9 cellular contexts compared by ENCODE assay signal in the genomic region with DNA sequence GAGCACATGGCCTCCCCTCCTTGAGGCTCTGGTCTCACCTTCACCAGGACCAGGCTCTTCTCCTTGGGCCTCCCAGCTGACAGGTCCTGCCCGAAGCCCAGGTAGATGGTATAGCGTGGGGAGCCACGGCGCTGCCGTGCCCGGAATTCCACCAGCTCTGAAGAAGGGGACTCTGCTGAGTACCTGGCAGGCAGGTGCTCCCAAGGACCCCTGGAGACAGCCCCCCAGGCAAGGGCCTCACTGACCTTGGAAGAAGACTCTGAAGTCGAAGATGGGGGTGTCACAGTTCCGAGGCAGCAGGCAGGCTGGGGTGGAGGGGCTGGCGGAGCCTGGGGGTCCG. TPM values are rescaled to one million over a fixed set of nuclear protein-coding genes. Genes with fewer than 3 reads are reported as not detected.
DNase-seq lines count a peak whose midpoint lies in the region; TF ChIP-seq lines count a peak whose summit lies in the region.
"Had no signal": no experiment of that assay in that cellular context is flagged by ENCODE, and none has a peak within 500 bp of the region (broad histone marks: within the 10 kb centered on the region; RNA-seq: fewer than 3 reads in every experiment).

No MANE protein-coding gene starts in this region.

- DNase-seq in Caco-2 (no peak), WERI-Rb-1 (no peak), neural crest cell (ENCODE audit: low read depth, low spot score) (no peak)
- DNase-seq in NK-92 treated with Interleukin-12 subunit alpha and Interleukin-12 subunit beta, amount 100 ng/mL, for 24 hours (lab: John Stamatoyannopoulos, UW) = no peak
- DNase-seq in stimulated activated CD4-positive, alpha-beta T cell treated with anti-CD3 and anti-CD28 coated beads, Interleukin-2, amount 100 ng/mL, for 24 hours = no peak
- DNase-seq: NCI-H1436 treated with DMSO at 0.1 percent for 48 hours had no signal

- no peak overlapping the region for H3K4me3 ChIP-seq in Caco-2 (ENCODE audit: low read depth, low read length)
- H3K4me3 ChIP-seq in WERI-Rb-1 (ENCODE audit: low read depth, low read length) = no peak overlapping the region
- H3K4me3 ChIP-seq: HAP-1 had no signal

- H3K4me1 Mint-ChIP-seq in Caco-2 (ENCODE audit: low read depth, unreplicated experiment) (peaks cover 5% of the 10 kb centered on the region), neural crest cell (peaks cover 16% of the 10 kb centered on the region)

- intact Hi-C loops in Caco-2 (cut with micrococcal nuclease; ENCODE audit: unreplicated experiment) = loop anchor here (5.0 kb wide), 1 partner anchor 36 kb away; the partner anchor contains the start of gene PHRF1

- no peaks in the 10 kb centered on the region for H3K27me3 ChIP-seq in Caco-2 (replicated peaks; ENCODE audit: control insufficient read depth, insufficient read depth, low read length)
- H3K27me3 ChIP-seq in WERI-Rb-1 (ENCODE audit: insufficient read depth, low read depth, severe bottlenecking) = no peaks in the 10 kb centered on the region

- H3K4me1 ChIP-seq in Caco-2 = peaks cover 27% of the 10 kb centered on the region

- no peak for TF ChIP-seq CTCF in Caco-2 (IDR thresholded peaks at IDR 0.05; ENCODE audit: insufficient read depth in 1 of 2, low read depth in 1 of 2, low read length in 1 of 2, severe bottlenecking in 1 of 2, unreplicated experiment in 1 of 2)
- no peak for TF ChIP-seq CTCF in WERI-Rb-1 (IDR thresholded peaks at IDR 0.05; ENCODE audit: low read depth, low read length)
- TF ChIP-seq CTCF in neural crest cell (conservative IDR thresholded peaks at IDR 0.05) = no peak

- H3K27me3 Mint-ChIP-seq in Caco-2 (ENCODE audit: insufficient read depth, unreplicated experiment) = no peaks in the 10 kb centered on the region
- H3K27me3 Mint-ChIP-seq in neural crest cell (ENCODE audit: low read depth) = peaks cover 6% of the 10 kb centered on the region
- H3K27me3 Mint-ChIP-seq: activated naive CD4-positive, alpha-beta T cell treated with anti-CD3 and anti-CD28 coated beads, Interleukin-2, amount 50 U/mL, for 24 hours had no signal

- H3K27ac Mint-ChIP-seq in Caco-2 (ENCODE audit: unreplicated experiment) = peak overlapping the region; percentile 58
- no peak overlapping the region for H3K27ac Mint-ChIP-seq in neural crest cell (ENCODE audit: unreplicated experiment)

- POLR2A ChIA-PET in Caco-2 (lab: Charles Lee) = interaction anchor here (1.6 kb wide), 1 partner anchor 58 kb away, joined by 5 read pairs; no protein-coding TSS in a partner anchor

- H3K9me3 ChIP-seq in Caco-2 (no peaks in the 10 kb centered on the region), WERI-Rb-1 (ENCODE audit: severe bottlenecking) (no peaks in the 10 kb centered on the region)
- H3K9me3 ChIP-seq: HAP-1 had no signal

- CTCF ChIA-PET in Caco-2 (lab: Charles Lee) = interaction anchor here (0.6 kb wide), 1 partner anchor 25 kb away, joined by 4 read pairs; no protein-coding TSS in a partner anchor

- H3K9me3 Mint-ChIP-seq in Caco-2 (ENCODE audit: unreplicated experiment) (no peaks in the 10 kb centered on the region), neural crest cell (no peaks in the 10 kb centered on the region)
- H3K9me3 Mint-ChIP-seq: activated naive CD4-positive, alpha-beta T cell treated with anti-CD3 and anti-CD28 coated beads, Interleukin-2, amount 50 U/mL, for 24 hours had no signal

- H3K36me3 Mint-ChIP-seq in Caco-2 (ENCODE audit: insufficient read depth, unreplicated experiment) (peaks cover 93% of the 10 kb centered on the region), neural crest cell (ENCODE audit: low read depth) (peaks cover 3% of the 10 kb centered on the region)
- H3K36me3 Mint-ChIP-seq: activated naive CD4-positive, alpha-beta T cell treated with anti-CD3 and anti-CD28 coated beads, Interleukin-2, amount 50 U/mL, for 24 hours had no signal

- peak overlapping the region; percentile 75 for H3K27ac ChIP-seq in WERI-Rb-1

- no peak overlapping the region for H3K4me3 Mint-ChIP-seq in Caco-2 (ENCODE audit: unreplicated experiment)
- H3K4me3 Mint-ChIP-seq in neural crest cell = peak overlapping the region; percentile 31

- BruUV-seq in Caco-2 (replicated peaks; lab: Mats Ljungman, UMichigan) = no TSS peak

- H3K36me3 ChIP-seq in Caco-2 (ENCODE audit: control insufficient read depth, insufficient read depth, low read length) (peaks cover 9% of the 10 kb centered on the region), WERI-Rb-1 (peaks cover 64% of the 10 kb centered on the region)

RNA-seq across cellular contexts. Expression of gene IRF7, which starts 2.8 kb away (rescaled TPM):
- total RNA-seq in Caco-2 (2022) (27.2 and 31.2 TPM in 2 replicates), neural crest cell (10.2 and 11.4 TPM in 2 replicates)

RNA-seq across cellular contexts. Expression of gene CDHR5, which starts 11.8 kb away (rescaled TPM):
- total RNA-seq in Caco-2 (2022) (30.2 and 42.0 TPM in 2 replicates), neural crest cell (not detected in 2 replicates)
- total RNA-seq: fibroblast of villous mesenchyme had no signal

RNA-seq across cellular contexts. Expression of gene SCT, which starts 14.1 kb away (rescaled TPM):
- total RNA-seq in Caco-2 (2022) = not detected in 2 replicates
- not detected in 2 replicates for total RNA-seq in neural crest cell
- total RNA-seq: fibroblast of villous mesenchyme had no signal

RNA-seq across cellular contexts. Expression of gene DRD4, which starts 24.1 kb away (rescaled TPM):
- total RNA-seq in Caco-2 (2022) = 1.0 and 1.1 TPM in 2 replicates
- 0.30 and 0.63 TPM in 2 replicates for total RNA-seq in neural crest cell
- total RNA-seq: fibroblast of villous mesenchyme had no signal

RNA-seq across cellular contexts. Expression of gene PHRF1, which starts 36.7 kb away (rescaled TPM):
- total RNA-seq in Caco-2 (2022) (43.9 and 46.8 TPM in 2 replicates), neural crest cell (52.3 TPM in 2 replicates)

Comparison
In these comparisons a context has a peak if more than half of its experiments do, and no peak if none do; other contexts are left out.
1. RNA of gene CDHR5, which starts 11.8 kb away (total RNA-seq): 30.2 to 42.0 TPM in Caco-2; not detected in neural crest cell; every median in the first group is over 10 times any median in the second.